Comparison of ENCODE assay signal across 8 cellular contexts in the genomic region with DNA sequence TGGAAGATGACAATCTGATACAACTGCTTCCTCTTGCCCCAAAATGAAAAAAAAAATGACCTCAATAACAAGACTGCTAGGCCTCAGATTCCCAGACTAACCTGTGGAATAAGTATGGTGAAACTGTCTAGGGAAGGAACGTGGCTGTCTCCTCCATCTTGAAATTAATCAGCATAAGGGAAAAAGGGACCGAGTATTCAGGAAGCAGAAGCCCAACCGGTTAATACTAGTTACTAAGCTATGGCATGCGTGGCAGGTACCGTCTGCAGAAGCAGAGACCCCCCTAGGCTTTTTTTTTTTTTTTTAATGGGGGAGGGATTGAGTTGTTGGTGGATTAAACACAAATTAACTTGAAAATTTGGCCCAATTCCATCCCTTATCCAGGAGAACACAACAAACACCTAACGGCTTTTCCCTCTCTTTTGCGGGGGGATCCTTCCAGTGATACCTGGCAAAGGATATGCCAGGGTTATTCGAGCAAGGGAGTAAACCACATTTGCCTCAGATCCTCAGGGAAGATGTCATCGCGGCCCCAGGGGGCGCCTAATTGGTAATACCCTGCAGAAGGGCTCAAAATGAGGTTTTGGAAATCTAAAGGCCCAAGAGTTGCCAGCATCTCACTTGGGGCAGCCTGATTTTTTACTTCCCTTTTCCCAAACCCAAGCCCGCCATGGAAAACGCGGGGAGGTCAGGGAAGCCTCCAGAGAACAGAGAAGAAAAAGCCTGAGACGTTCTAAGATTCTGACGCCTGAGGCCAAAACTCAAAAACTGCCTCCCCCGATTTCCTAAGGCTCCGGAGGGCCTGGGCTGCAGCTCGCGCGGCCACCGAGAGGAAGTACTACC. TPM values are rescaled to one million over a fixed set of nuclear protein-coding genes. Genes with fewer than 3 reads are reported as not detected.
A peak's percentile ranks its signal among the peaks of the same experiment; 100 is the strongest.
DNase-seq lines count a peak whose midpoint lies in the region; ATAC-seq and TF ChIP-seq lines count a peak whose summit lies in the region.

No MANE protein-coding gene starts in this region.

- H3K4me3 Mint-ChIP-seq in activated T-cell treated with anti-CD3 and anti-CD28 coated beads, Interleukin-2, amount 50 U/mL, for 24 hours = peak overlapping the region; percentile 97
- H3K4me3 Mint-ChIP-seq in T-helper 1 cell treated with Interleukin-12 subunit alpha and Interleukin-12 subunit beta and Interleukin-4 antibody, amounts not matched to agents 30 μg/mL and 1 μg/mL, for 36 hours = peak overlapping the region; percentile 99
- H3K4me3 Mint-ChIP-seq in endothelial cell (ENCODE audit: unreplicated experiment) = peak overlapping the region; percentile 94

- no peaks in the 10 kb centered on the region for H3K9me3 Mint-ChIP-seq in activated T-cell treated with anti-CD3 and anti-CD28 coated beads, Interleukin-2, amount 50 U/mL, for 24 hours
- H3K9me3 Mint-ChIP-seq in T-helper 1 cell treated with Interleukin-12 subunit alpha and Interleukin-12 subunit beta and Interleukin-4 antibody, amounts not matched to agents 30 μg/mL and 1 μg/mL, for 36 hours = no peaks in the 10 kb centered on the region
- no peaks in the 10 kb centered on the region for H3K9me3 Mint-ChIP-seq in endothelial cell (ENCODE audit: unreplicated experiment)

- H3K27ac ChIP-seq in muscle layer of colon (ENCODE audit: low read depth, low read length) = peak overlapping the region; percentile 79

- TF ChIP-seq CTCF in endothelial cell (IDR thresholded peaks at IDR 0.05; ENCODE audit: unreplicated experiment) = no peak

- H3K36me3 ChIP-seq in muscle layer of colon (ENCODE audit: insufficient read depth, low read length) = no peaks in the 10 kb centered on the region

- DNase-seq in activated T-cell treated with anti-CD3 and anti-CD28 coated beads, Interleukin-2, amount 50 U/mL, for 24 hours = no peak
- no peak for DNase-seq in activated T-cell treated with anti-CD3 and anti-CD28 coated beads, Interleukin-2, amount 50 U/mL, for 48 hours
- DNase-seq in M059J (ENCODE audit: low read depth) (peak; percentile 66), endothelial cell (ENCODE audit: low spot score) (no peak), middle frontal gyrus (ENCODE audit: extremely low spot score, low spot score) (no peak)

- peak overlapping the region; percentile 99 for H3K27ac Mint-ChIP-seq in activated T-cell treated with anti-CD3 and anti-CD28 coated beads, Interleukin-2, amount 50 U/mL, for 24 hours
- H3K27ac Mint-ChIP-seq in T-helper 1 cell treated with Interleukin-12 subunit alpha and Interleukin-12 subunit beta and Interleukin-4 antibody, amounts not matched to agents 30 μg/mL and 1 μg/mL, for 36 hours = peak overlapping the region; percentile 100
- peak overlapping the region; percentile 98 for H3K27ac Mint-ChIP-seq in endothelial cell (ENCODE audit: unreplicated experiment)

- H3K9me3 ChIP-seq in muscle layer of colon (ENCODE audit: low read length) = no peaks in the 10 kb centered on the region

- peak overlapping the region; percentile 70 for H3K9ac ChIP-seq in muscle layer of colon (ENCODE audit: low read length)

- H3K4me3 ChIP-seq in muscle layer of colon (ENCODE audit: low read depth in 1 of 2, low read length in 2 of 2) = peak overlapping the region; percentile 66 to 76

- peaks cover 50% of the 10 kb centered on the region for H3K36me3 Mint-ChIP-seq in activated T-cell treated with anti-CD3 and anti-CD28 coated beads, Interleukin-2, amount 50 U/mL, for 24 hours (ENCODE audit: low read depth)
- peaks cover 19% of the 10 kb centered on the region for H3K36me3 Mint-ChIP-seq in T-helper 1 cell treated with Interleukin-12 subunit alpha and Interleukin-12 subunit beta and Interleukin-4 antibody, amounts not matched to agents 30 μg/mL and 1 μg/mL, for 36 hours (ENCODE audit: low read depth)
- H3K36me3 Mint-ChIP-seq in endothelial cell (ENCODE audit: low read depth, unreplicated experiment) = peaks cover 5% of the 10 kb centered on the region

- ATAC-seq in GM21526 (IDR thresholded peaks at IDR 0.05; ENCODE audit: low FRiP score, unreplicated experiment) = no peak

- H3K4me1 Mint-ChIP-seq in activated T-cell treated with anti-CD3 and anti-CD28 coated beads, Interleukin-2, amount 50 U/mL, for 24 hours (ENCODE audit: low read depth) = peaks cover 18% of the 10 kb centered on the region
- H3K4me1 Mint-ChIP-seq in T-helper 1 cell treated with Interleukin-12 subunit alpha and Interleukin-12 subunit beta and Interleukin-4 antibody, amounts not matched to agents 30 μg/mL and 1 μg/mL, for 36 hours (ENCODE audit: low read depth) = peaks cover 11% of the 10 kb centered on the region
- no peaks in the 10 kb centered on the region for H3K4me1 Mint-ChIP-seq in endothelial cell (ENCODE audit: unreplicated experiment)

- peaks cover 4% of the 10 kb centered on the region for H3K27me3 Mint-ChIP-seq in activated T-cell treated with anti-CD3 and anti-CD28 coated beads, Interleukin-2, amount 50 U/mL, for 24 hours
- no peaks in the 10 kb centered on the region for H3K27me3 Mint-ChIP-seq in T-helper 1 cell treated with Interleukin-12 subunit alpha and Interleukin-12 subunit beta and Interleukin-4 antibody, amounts not matched to agents 30 μg/mL and 1 μg/mL, for 36 hours (ENCODE audit: low read depth)
- peaks cover 2% of the 10 kb centered on the region for H3K27me3 Mint-ChIP-seq in endothelial cell (ENCODE audit: unreplicated experiment)

- H3K4me1 ChIP-seq in muscle layer of colon (ENCODE audit: insufficient read depth, low read length) = no peaks in the 10 kb centered on the region

- no peaks in the 10 kb centered on the region for H3K27me3 ChIP-seq in muscle layer of colon (ENCODE audit: control insufficient read depth in 1 of 2, insufficient read depth in 2 of 2, low read length in 2 of 2)

RNA-seq across cellular contexts. Expression of gene RLIM, which starts 0.9 kb away (rescaled TPM):
- total RNA-seq in M059J (2014; rRNA removed; shearing (Covaris generic)) = 57.7 and 69.1 TPM in 2 replicates
- total RNA-seq in endothelial cell (ENCODE audit: unreplicated experiment) = 37.5 TPM
